Comparison of ENCODE assay signal across 23 cellular contexts in genomic region chr10:93398528-93398927, GRCh38.
A peak's percentile ranks its signal among the peaks of the same experiment; 100 is the strongest.
DNase-seq lines count a peak whose midpoint lies in the region; ATAC-seq and TF ChIP-seq lines count a peak whose summit lies in the region.
"Had no signal": no experiment of that assay in that cellular context is flagged by ENCODE, and none has a peak within 500 bp of the region (broad histone marks: within the 10 kb centered on the region; RNA-seq: fewer than 3 reads in every experiment).

No MANE protein-coding gene starts in this region.

- H2AK9ac ChIP-seq in IMR-90 (replicated peaks; ENCODE audit: low read depth, low read length, poor library complexity): no peak overlapping the region

- intact Hi-C loops in left ventricle myocardium inferior (cut with micrococcal nuclease) (no loop called here), heart right ventricle (cut with DNase I) (no loop called here), IMR-90 (cut with micrococcal nuclease) (loop anchor here (5.0 kb wide), 1 partner anchor 84 kb away; the partner anchor contains the start of gene MYOF), A673 (cut with micrococcal nuclease; ENCODE audit: unreplicated experiment) (no loop called here)

- POLR2A ChIA-PET in IMR-90 (lab: Charles Lee; ENCODE audit: unreplicated experiment) (no interaction called here), A673 (lab: Charles Lee; ENCODE audit: low non-redundant PET) (no interaction called here)

- no peak overlapping the region for H2BK15ac ChIP-seq in IMR-90 (ENCODE audit: low read depth, low read length)

- no peak overlapping the region for H4K91ac ChIP-seq in IMR-90 (ENCODE audit: insufficient read depth, low read depth, low read length)

- peaks cover 29 to 62% of the 10 kb centered on the region in 2 experiments for H3K79me1 ChIP-seq in IMR-90 (ENCODE audit: low read depth in 1 of 2, low read length in 2 of 2)

- no peak for ATAC-seq in heart right ventricle
- ATAC-seq in IMR-90 (ENCODE audit: low read depth): no peak
- ATAC-seq in stimulated activated effector memory CD8-positive, alpha-beta T cell treated with anti-CD3 and anti-CD28 coated beads, Interleukin-12 subunit alpha, Interleukin-12 subunit beta, amount 100 ng/mL, for 72 hours: peak; percentile 82
- ATAC-seq in GM18498 (IDR thresholded peaks at IDR 0.05; ENCODE audit: unreplicated experiment): no peak
- ATAC-seq in HG03280 (IDR thresholded peaks at IDR 0.05; ENCODE audit: unreplicated experiment): no peak

- H3K27me3 ChIP-seq in left ventricle myocardium inferior (ENCODE audit: low read depth) (no peaks in the 10 kb centered on the region), heart right ventricle (no peaks in the 10 kb centered on the region), IMR-90 (ENCODE audit: control insufficient read depth, insufficient read depth, low read length) (no peaks in the 10 kb centered on the region), A673 (replicated peaks; ENCODE audit: insufficient read depth, low read depth, low read length, poor library complexity) (no peaks in the 10 kb centered on the region)
- H3K27me3 ChIP-seq: Peyer's patch, SJCRH30 had no signal

- no peak overlapping the region for H4K8ac ChIP-seq in IMR-90 (ENCODE audit: low read depth in 2 of 2, low read length in 2 of 2)

- DNase-seq in left ventricle myocardium inferior (no peak), heart right ventricle (no peak), IMR-90 (no peak), chondrocyte (ENCODE audit: low spot score) (no peak), A673 (ENCODE audit: low spot score) (no peak)
- DNase-seq in stimulated activated effector memory CD8-positive, alpha-beta T cell treated with anti-CD3 and anti-CD28 coated beads, Interleukin-12 subunit alpha, Interleukin-12 subunit beta, amount 100 ng/mL, for 72 hours (ENCODE audit: low spot score in 2 of 2): no peak
- DNase-seq: CD4-positive, CD25-positive, alpha-beta regulatory T cell; DMS 273 treated with DMSO at 0.1 percent for 48 hours; DMS79 treated with DMSO at 0.1 percent for 48 hours; GM23248; HCEC 1CT; Karpas-422; MV-4-11; NCI-H1105 treated with DMSO at 0.1 percent for 48 hours; NCI-H2029 treated with DMSO at 0.1 percent for 48 hours; NCI-H2171; NCI-H345; NCI-H524 treated with DMSO at 0.1 percent for 48 hours; NCI-H82; Peyer's patch; SJCRH30 had no signal

- no peak overlapping the region for H3K56ac ChIP-seq in IMR-90 (ENCODE audit: extremely low read depth, insufficient read depth, low read length)

- 68 to 74% methylated on average over 3 of the region's 3 CpGs for WGBS in heart right ventricle, 2 donors
- no CpG with 5 or more reads among the region's 3 CpGs for WGBS in IMR-90 (ENCODE audit: extremely low coverage in 2 of 2, insufficient read length in 1 of 2), 2 experiments

- H4K5ac ChIP-seq in IMR-90 (ENCODE audit: low read depth, low read length): no peak overlapping the region; the same call in 1 of the 2 replicates

- no peak overlapping the region for H3K18ac ChIP-seq in IMR-90 (ENCODE audit: low read depth, low read length)

- no peaks in the 10 kb centered on the region for H3K9me3 Mint-ChIP-seq in chondrocyte (ENCODE audit: low read depth)
- no peaks in the 10 kb centered on the region for H3K9me3 Mint-ChIP-seq in stimulated activated effector memory CD8-positive, alpha-beta T cell treated with anti-CD3 and anti-CD28 coated beads, Interleukin-12 subunit alpha, Interleukin-12 subunit beta, amount 100 ng/mL, for 72 hours

- H3K4me1 ChIP-seq in left ventricle myocardium inferior (peaks cover 50% of the 10 kb centered on the region), heart right ventricle (peaks cover 0 to 38% (median 17%) of the 10 kb centered on the region in 9 donors), IMR-90 (ENCODE audit: control insufficient read depth, insufficient read depth, low read length) (peaks cover 11% of the 10 kb centered on the region), A673 (ENCODE audit: insufficient read depth, low read length, poor library complexity, severe bottlenecking) (peaks cover 10% of the 10 kb centered on the region)
- H3K4me1 ChIP-seq: Peyer's patch, SJCRH30 had no signal

- peaks cover 55% of the 10 kb centered on the region for H3K36me3 Mint-ChIP-seq in chondrocyte (ENCODE audit: low read depth)
- peaks cover 6% of the 10 kb centered on the region for H3K36me3 Mint-ChIP-seq in stimulated activated effector memory CD8-positive, alpha-beta T cell treated with anti-CD3 and anti-CD28 coated beads, Interleukin-12 subunit alpha, Interleukin-12 subunit beta, amount 100 ng/mL, for 72 hours
- H3K36me3 Mint-ChIP-seq: CD4-positive, CD25-positive, alpha-beta regulatory T cell had no signal

- H2AK5ac ChIP-seq in IMR-90 (ENCODE audit: low read depth, low read length): no peak overlapping the region

- BruUV-seq in IMR-90 (replicated peaks; lab: Mats Ljungman, UMichigan) (no TSS peak), A673 (replicated peaks; lab: Mats Ljungman, UMichigan) (no TSS peak)

- in situ Hi-C loops in IMR-90 (cut with MboI; ENCODE audit: low sequenced_read_pairs): no loop called here

- H2BK120ac ChIP-seq in IMR-90 (ENCODE audit: low read depth, low read length): no peak overlapping the region

- H3K36me3 ChIP-seq in left ventricle myocardium inferior (no peaks in the 10 kb centered on the region), heart right ventricle (peaks cover 0 to 87% (median 5%) of the 10 kb centered on the region in 9 donors), IMR-90 (ENCODE audit: control insufficient read depth, insufficient read depth, low read length) (peaks cover 39% of the 10 kb centered on the region), A673 (ENCODE audit: insufficient read depth, low read length, poor library complexity, severe bottlenecking) (no peaks in the 10 kb centered on the region)
- H3K36me3 ChIP-seq: SJCRH30 had no signal

- no peak overlapping the region for H2AFZ ChIP-seq in IMR-90 (replicated peaks; ENCODE audit: low read length, poor library complexity)
- H2AFZ ChIP-seq: GM23248 had no signal

- dilution Hi-C loops in IMR-90 (cut with HindIII; ENCODE audit: low sequenced_read_pairs, unreplicated experiment): no loop called here

- H3K27ac ChIP-seq in left ventricle myocardium inferior (replicated peaks) (peak overlapping the region; percentile 25), heart right ventricle (peak overlapping the region in 4 of 10 donors; percentile 6 to 50 (median 26)), IMR-90 (ENCODE audit: insufficient read depth, low read length) (no peak overlapping the region), A673 (ENCODE audit: low read depth, low read length, poor library complexity, severe bottlenecking) (no peak overlapping the region)
- H3K27ac ChIP-seq: GM23248, Peyer's patch, SJCRH30 had no signal

- CTCF ChIA-PET in IMR-90 (lab: Yijun Ruan, JAX) (interaction anchor here (1.4 kb wide), 1 partner anchor 84 kb away, joined by 5 read pairs; the partner anchor contains the start of gene MYOF), A673 (lab: Charles Lee) (no interaction called here)

- TF ChIP-seq POLR2A in IMR-90 (IDR thresholded peaks at IDR 0.05; ENCODE audit: low read depth, low read length): no peak

- H2BK5ac ChIP-seq in IMR-90 (ENCODE audit: low read depth, low read length, poor library complexity, severe bottlenecking): peak overlapping the region; percentile 25

- H3K9ac ChIP-seq in IMR-90 (ENCODE audit: low read depth, low read length): no peak overlapping the region
- H3K9ac ChIP-seq: GM23248 had no signal

- H3K23ac ChIP-seq in IMR-90 (ENCODE audit: low read depth, low read length): peak overlapping the region; percentile 10; the same call in 1 of the 2 replicates

- H3K4me3 Mint-ChIP-seq in chondrocyte (ENCODE audit: unreplicated experiment): no peak overlapping the region
- H3K4me3 Mint-ChIP-seq in stimulated activated effector memory CD8-positive, alpha-beta T cell treated with anti-CD3 and anti-CD28 coated beads, Interleukin-12 subunit alpha, Interleukin-12 subunit beta, amount 100 ng/mL, for 72 hours: no peak overlapping the region
- H3K4me3 Mint-ChIP-seq: CD4-positive, CD25-positive, alpha-beta regulatory T cell had no signal

- H3K4me1 Mint-ChIP-seq in chondrocyte (ENCODE audit: low read depth): peaks cover 61% of the 10 kb centered on the region
- peaks cover 13% of the 10 kb centered on the region for H3K4me1 Mint-ChIP-seq in stimulated activated effector memory CD8-positive, alpha-beta T cell treated with anti-CD3 and anti-CD28 coated beads, Interleukin-12 subunit alpha, Interleukin-12 subunit beta, amount 100 ng/mL, for 72 hours

- H3K27ac Mint-ChIP-seq in chondrocyte (ENCODE audit: unreplicated experiment): peak overlapping the region; percentile 81
- peak overlapping the region; percentile 26 for H3K27ac Mint-ChIP-seq in stimulated activated effector memory CD8-positive, alpha-beta T cell treated with anti-CD3 and anti-CD28 coated beads, Interleukin-12 subunit alpha, Interleukin-12 subunit beta, amount 100 ng/mL, for 72 hours

- H3K4me2 ChIP-seq in IMR-90 (ENCODE audit: low read depth, low read length): no peak overlapping the region

- H3K9me3 ChIP-seq in left ventricle myocardium inferior (replicated peaks) (no peaks in the 10 kb centered on the region), heart right ventricle (no peaks in the 10 kb centered on the region), IMR-90 (ENCODE audit: control insufficient read depth, insufficient read depth, low read length) (no peaks in the 10 kb centered on the region), A673 (ENCODE audit: low read depth, low read length, poor library complexity, severe bottlenecking) (no peaks in the 10 kb centered on the region)
- H3K9me3 ChIP-seq: Peyer's patch, SJCRH30 had no signal

- H3K9me1 ChIP-seq in IMR-90 (ENCODE audit: insufficient read depth, low read length): peaks cover 19% of the 10 kb centered on the region

- H3K4me3 ChIP-seq in left ventricle myocardium inferior (no peak overlapping the region), heart right ventricle (no peak overlapping the region), IMR-90 (ENCODE audit: insufficient read depth, low read depth, low read length) (no peak overlapping the region), A673 (ENCODE audit: low read depth, low read length, poor library complexity, severe bottlenecking) (no peak overlapping the region)
- H3K4me3 ChIP-seq: GM23248, Peyer's patch, SJCRH30 had no signal

- no peak for TF ChIP-seq RAD21 in IMR-90 (IDR thresholded peaks at IDR 0.05; ENCODE audit: low read length)

- no peaks in the 10 kb centered on the region for H3K27me3 Mint-ChIP-seq in chondrocyte (ENCODE audit: low read depth)
- H3K27me3 Mint-ChIP-seq: CD4-positive, CD25-positive, alpha-beta regulatory T cell had no signal

- no peak overlapping the region for H3K4ac ChIP-seq in IMR-90 (ENCODE audit: low read depth, low read length)

- TF ChIP-seq CTCF in left ventricle myocardium inferior (IDR thresholded peaks at IDR 0.05; ENCODE audit: borderline replicate concordance): no peak
- no peak for TF ChIP-seq CTCF in heart right ventricle (IDR thresholded peaks at IDR 0.05)
- TF ChIP-seq CTCF in IMR-90 (conservative IDR thresholded peaks at IDR 0.05; ENCODE audit: low read depth, low read length): no peak
- no peak for TF ChIP-seq CTCF in chondrocyte (IDR thresholded peaks at IDR 0.05)
- TF ChIP-seq CTCF in A673 (conservative IDR thresholded peaks at IDR 0.05; ENCODE audit: low read depth, low read length): no peak

- no peaks in the 10 kb centered on the region for H4K20me1 ChIP-seq in IMR-90 (ENCODE audit: insufficient read depth, low read length)

- no peak overlapping the region for H3K14ac ChIP-seq in IMR-90 (replicated peaks; ENCODE audit: low read depth, low read length)

- H2BK20ac ChIP-seq in IMR-90 (ENCODE audit: low read depth, low read length): no peak overlapping the region
